In the genomic region with DNA sequence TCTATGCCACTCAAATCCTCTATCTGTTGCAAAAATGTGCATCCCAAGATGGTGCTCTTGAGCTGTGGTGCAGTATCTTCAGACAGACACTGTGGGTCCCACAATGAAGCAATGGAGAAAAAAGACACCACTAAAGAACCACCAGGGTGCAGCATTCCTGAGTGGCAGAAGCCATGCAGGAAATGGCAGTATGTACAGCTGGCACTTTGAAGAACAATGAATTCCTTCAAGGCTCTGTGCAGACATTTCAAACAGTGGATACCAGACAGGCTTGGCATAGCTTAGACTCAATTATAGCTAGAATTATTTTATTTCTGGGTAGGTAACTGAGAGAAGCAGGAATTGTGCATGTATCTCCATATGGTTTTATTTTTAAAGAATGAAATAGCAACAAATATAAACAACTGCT, we compare ENCODE assay signal across 8 cellular contexts. TPM values are rescaled to one million over a fixed set of nuclear protein-coding genes. Genes with fewer than 3 reads are reported as not detected.
DNase-seq lines count a peak whose midpoint lies in the region; FAIRE-seq and TF ChIP-seq lines count a peak whose summit lies in the region.

No MANE protein-coding gene starts in this region.

- H3K4me1 ChIP-seq in HAP-1: peaks cover 10% of the 10 kb centered on the region
- H3K4me1 ChIP-seq in Karpas-422 (ENCODE audit: low read length): no peaks in the 10 kb centered on the region
- H3K4me1 ChIP-seq in PC-9 (replicated peaks; ENCODE audit: insufficient read depth): 0 out of 2 replicates have a peak, but pooled peaks cover 16% of the 10 kb centered on the region
- H3K4me1 ChIP-seq in tibial artery: peaks cover 7 to 41% (median 20%) of the 10 kb centered on the region in 4 donors

- no peaks in the 10 kb centered on the region for H3K79me2 ChIP-seq in Karpas-422 (ENCODE audit: low read length)
- H3K79me2 ChIP-seq in PC-9 (ENCODE audit: low read depth): no peaks in the 10 kb centered on the region

- POLR2A ChIA-PET in PC-9 (lab: Charles Lee; ENCODE audit: unreplicated experiment): interaction anchor here (0.6 to 0.7 kb wide), 3 partner anchors 73 to 778 kb away, joined by 3 to 4 read pairs (median 3); no protein-coding TSS in a partner anchor

- CTCF ChIA-PET in PC-9 (lab: Charles Lee): interaction anchor here (0.6 to 1.7 kb wide), 5 partner anchors 54 to 310 kb away, joined by 3 to 21 read pairs (median 5); no protein-coding TSS in a partner anchor

- no peak overlapping the region for H3K4me2 ChIP-seq in Karpas-422 (ENCODE audit: low read depth, low read length, poor library complexity, severe bottlenecking)
- no peak overlapping the region for H3K4me2 ChIP-seq in PC-9

- H3K27ac ChIP-seq in 22Rv1 (no peak overlapping the region), Karpas-422 (ENCODE audit: low read length) (no peak overlapping the region), PC-9 (no peak overlapping the region), tibial artery (peak overlapping the region in 1 of 2 donors; percentile 58)

- H3K9me2 ChIP-seq in Karpas-422 (replicated peaks; ENCODE audit: insufficient read depth, low read length) (no peaks in the 10 kb centered on the region), PC-9 (ENCODE audit: insufficient read depth) (no peaks in the 10 kb centered on the region)

- FAIRE-seq in bronchial epithelial cell (lab: Jason Lieb, UNC): no peak

- no peaks in the 10 kb centered on the region for H3F3A ChIP-seq in PC-9 (ENCODE audit: insufficient read depth, low read depth)

- TF ChIP-seq CTCF in 22Rv1 (IDR thresholded peaks at IDR 0.05) (peak; percentile 94), PC-9 (conservative IDR thresholded peaks at IDR 0.05) (peak; percentile 75), bronchial epithelial cell (IDR thresholded peaks at IDR 0.05; ENCODE audit: insufficient read depth, low read length, severe bottlenecking) (peak; percentile 50), tibial artery (IDR thresholded peaks at IDR 0.05) (peak; percentile 32 to 42)

- H3K36me3 ChIP-seq in HAP-1 (replicated peaks): no peaks in the 10 kb centered on the region
- H3K36me3 ChIP-seq in Karpas-422 (ENCODE audit: insufficient read depth, low read length): no peaks in the 10 kb centered on the region
- H3K36me3 ChIP-seq in PC-9 (ENCODE audit: low read depth): no peaks in the 10 kb centered on the region
- no peaks in the 10 kb centered on the region for H3K36me3 ChIP-seq in bronchial epithelial cell (ENCODE audit: control insufficient read depth, insufficient read depth, low read length)
- no peaks in the 10 kb centered on the region for H3K36me3 ChIP-seq in tibial artery

- DNase-seq in GM04503 (ENCODE audit: low read depth): peak; percentile 69
- DNase-seq in HAP-1 (ENCODE audit: low spot score in 2 of 2): peak; percentile 81 to 93
- DNase-seq in Karpas-422: peak; percentile 80
- peak; percentile 65 to 66 for DNase-seq in PC-9
- DNase-seq in bronchial epithelial cell (ENCODE audit: low read depth): peak; percentile 75
- DNase-seq in left kidney (ENCODE audit: low read depth, low spot score): peak; percentile 77
- no peak for DNase-seq in tibial artery

- no peak overlapping the region for H3K4me3 ChIP-seq in HAP-1
- H3K4me3 ChIP-seq in Karpas-422 (ENCODE audit: low read length): no peak overlapping the region
- H3K4me3 ChIP-seq in PC-9: no peak overlapping the region
- H3K4me3 ChIP-seq in bronchial epithelial cell (ENCODE audit: low read depth, low read length): no peak overlapping the region
- H3K4me3 ChIP-seq in tibial artery: no peak overlapping the region

- H4K20me1 ChIP-seq in Karpas-422 (ENCODE audit: insufficient read depth, low read depth, low read length) (no peaks in the 10 kb centered on the region), PC-9 (ENCODE audit: insufficient read depth) (no peaks in the 10 kb centered on the region)

- H2AFZ ChIP-seq in Karpas-422 (ENCODE audit: low read length) (no peak overlapping the region), PC-9 (no peak overlapping the region)

- H3K9me3 ChIP-seq in HAP-1 (no peaks in the 10 kb centered on the region), Karpas-422 (ENCODE audit: low read length) (no peaks in the 10 kb centered on the region), PC-9 (ENCODE audit: insufficient read depth, low read depth) (no peaks in the 10 kb centered on the region), tibial artery (no peaks in the 10 kb centered on the region)

- H3K27me3 ChIP-seq in HAP-1 (ENCODE audit: low read depth) (no peaks in the 10 kb centered on the region), Karpas-422 (ENCODE audit: low read length) (no peaks in the 10 kb centered on the region), PC-9 (ENCODE audit: insufficient read depth, low read depth) (no peaks in the 10 kb centered on the region), bronchial epithelial cell (ENCODE audit: control insufficient read depth, insufficient read depth, low read length) (no peaks in the 10 kb centered on the region), tibial artery (no peaks in the 10 kb centered on the region)

- no TSS peak for BruUV-seq in PC-9 (replicated peaks; lab: Mats Ljungman, UMichigan)

- intact Hi-C loops in PC-9 (cut with micrococcal nuclease; ENCODE audit: unreplicated experiment) (loop anchor here (1.0 to 10.0 kb wide), 7 partner anchors 22 to 1901 kb away; no protein-coding TSS in a partner anchor), tibial artery (cut with DNase I; ENCODE audit: low total_unique reads) (loop anchor here (1.0 to 10.0 kb wide), 2 partner anchors 29 to 120 kb away; no protein-coding TSS in a partner anchor)

- in situ Hi-C loops in HAP-1 (cut with MboI; ENCODE audit: low sequenced_read_pairs): loop anchor here (25.0 kb wide), 1 partner anchor 317 kb away; no protein-coding TSS in a partner anchor

- H3K9ac ChIP-seq in Karpas-422 (ENCODE audit: low read length): no peak overlapping the region

RNA-seq across cellular contexts. Expression of gene HDAC2, which starts 24.0 kb away (rescaled TPM):
- total RNA-seq in Karpas-422 (2014; rRNA removed; shearing (Covaris generic); ENCODE audit: low replicate concordance): 74.7 and 120 TPM in 2 replicates
- 129 and 131 TPM in 2 replicates for total RNA-seq in PC-9 (2021)
- 55.2 and 99.8 TPM in 2 replicates for total RNA-seq in bronchial epithelial cell

Comparison
In these comparisons a context has a peak if more than half of its experiments do, and no peak if none do; other contexts are left out.
1. CTCF ChIP-seq: peak in every context shown above with its lines; median percentile 94 in 22Rv1; 75 in PC-9; 50 in bronchial epithelial cell; 37 in tibial artery.
2. DNase-seq: peak in GM04503 (single experiment), HAP-1 (2 of 2), Karpas-422 (single experiment), PC-9 (2 of 2), bronchial epithelial cell (single experiment) and left kidney (single experiment); none in tibial artery (0 of 2).